Comparison of ENCODE assay signal across 1 cellular context in genomic region chr2:27518113-27518781, GRCh38.
TF ChIP-seq lines count a peak whose summit lies in the region.

No MANE protein-coding gene starts in this region.

TF ChIP-seq in HepG2, 621 proteins besides CTCF, POLR2A, EP300 and RAD21 (continued from another document and continues in another):
- TF ChIP-seq ZNF234 (CRISPR knock-in tag; conservative IDR thresholded peaks at IDR 0.05) (no peak), ZNF414 (CRISPR knock-in tag; IDR thresholded peaks at IDR 0.05) (peak; percentile 45; the same call in 1 of the 2 replicates), HNF1B (CRISPR knock-in tag; IDR thresholded peaks at IDR 0.05) (no peak), ZNF460 (CRISPR knock-in tag; IDR thresholded peaks at IDR 0.05; ENCODE audit: borderline replicate concordance) (peak; percentile 88), ZSCAN29 (CRISPR knock-in tag; conservative IDR thresholded peaks at IDR 0.05) (no peak), RBM22 (optimal IDR thresholded peaks at IDR 0.05; ENCODE audit: low read length) (no peak), SOX13 (IDR thresholded peaks at IDR 0.05) (no peak; the same call in 1 of the 2 replicates), SOX13 (CRISPR knock-in tag; conservative IDR thresholded peaks at IDR 0.05 in 1 of 2, IDR thresholded peaks at IDR 0.05 in 1 of 2) (peak in 1 of 2 experiments; percentile 10; a peak in 1 of 4 replicates), GTF3A (CRISPR knock-in tag; conservative IDR thresholded peaks at IDR 0.05) (no peak), SMAD3 (CRISPR knock-in tag; IDR thresholded peaks at IDR 0.05) (0 out of 2 replicates have a peak, but pooled peaks have one; percentile 34), ZBTB46 (CRISPR knock-in tag; IDR thresholded peaks at IDR 0.05; ENCODE audit: borderline replicate concordance) (no peak), ZNF180 (CRISPR knock-in tag; IDR thresholded peaks at IDR 0.05; ENCODE audit: borderline replicate concordance, low read depth) (no peak), ZNF446 (CRISPR knock-in tag; IDR thresholded peaks at IDR 0.05) (no peak), ZNF205 (CRISPR knock-in tag; IDR thresholded peaks at IDR 0.05) (no peak), ATRX (CRISPR knock-in tag; IDR thresholded peaks at IDR 0.05; ENCODE audit: borderline replicate concordance) (no peak), GMEB2 (CRISPR knock-in tag; IDR thresholded peaks at IDR 0.05; ENCODE audit: low read depth) (no peak), FOXO4 (CRISPR knock-in tag; conservative IDR thresholded peaks at IDR 0.05) (0 out of 2 replicates have a peak, but pooled peaks have one; percentile 7), CHD2 (IDR thresholded peaks at IDR 0.05; ENCODE audit: low read depth, low read length) (no peak), MYNN (CRISPR knock-in tag; IDR thresholded peaks at IDR 0.05; ENCODE audit: low read depth) (no peak), MYPOP (CRISPR knock-in tag; IDR thresholded peaks at IDR 0.05) (peak; percentile 63; the same call in 1 of the 2 replicates), SNRNP70 (IDR thresholded peaks at IDR 0.05; ENCODE audit: low read depth, low read length) (no peak), TSC22D2 (CRISPR knock-in tag; IDR thresholded peaks at IDR 0.05; ENCODE audit: borderline replicate concordance) (no peak), ZBTB43 (CRISPR knock-in tag; conservative IDR thresholded peaks at IDR 0.05) (no peak), ZBTB25 (CRISPR knock-in tag; IDR thresholded peaks at IDR 0.05) (no peak), DMAP1 (CRISPR knock-in tag; IDR thresholded peaks at IDR 0.05) (no peak), TGIF2 (CRISPR knock-in tag; IDR thresholded peaks at IDR 0.05) (peak; percentile 46; the same call in 1 of the 2 replicates), NCOA1 (CRISPR knock-in tag; IDR thresholded peaks at IDR 0.05) (peak; percentile 5), TFDP2 (CRISPR knock-in tag; IDR thresholded peaks at IDR 0.05) (no peak), HDAC1 (CRISPR knock-in tag; IDR thresholded peaks at IDR 0.05) (peak; percentile 47; the same call in 1 of the 2 replicates), FOSL2 (CRISPR knock-in tag; IDR thresholded peaks at IDR 0.05) (0 out of 2 replicates have a peak, but pooled peaks have one; percentile 27), RXRA (CRISPR knock-in tag; IDR thresholded peaks at IDR 0.05) (peak; percentile 74; the same call in 1 of the 2 replicates), FOXO1 (CRISPR knock-in tag; IDR thresholded peaks at IDR 0.05) (no peak), REPIN1 (CRISPR knock-in tag; IDR thresholded peaks at IDR 0.05; ENCODE audit: borderline replicate concordance, low read depth) (peak; percentile 48; the same call in 1 of the 2 replicates), TOPORS (CRISPR knock-in tag; IDR thresholded peaks at IDR 0.05) (no peak), KDM6A (CRISPR knock-in tag; IDR thresholded peaks at IDR 0.05; ENCODE audit: low read depth) (no peak), FOXM1 (CRISPR knock-in tag; IDR thresholded peaks at IDR 0.05) (no peak), THRA (CRISPR knock-in tag; IDR thresholded peaks at IDR 0.05; ENCODE audit: borderline replicate concordance) (peak; percentile 93; the same call in 1 of the 2 replicates), ZNF609 (CRISPR knock-in tag; IDR thresholded peaks at IDR 0.05; ENCODE audit: borderline replicate concordance) (peak; percentile 85), BCL6 (CRISPR knock-in tag; IDR thresholded peaks at IDR 0.05) (peak; percentile 10; the same call in 1 of the 2 replicates)
